8 cellular contexts compared by ENCODE assay signal in the genomic region with DNA sequence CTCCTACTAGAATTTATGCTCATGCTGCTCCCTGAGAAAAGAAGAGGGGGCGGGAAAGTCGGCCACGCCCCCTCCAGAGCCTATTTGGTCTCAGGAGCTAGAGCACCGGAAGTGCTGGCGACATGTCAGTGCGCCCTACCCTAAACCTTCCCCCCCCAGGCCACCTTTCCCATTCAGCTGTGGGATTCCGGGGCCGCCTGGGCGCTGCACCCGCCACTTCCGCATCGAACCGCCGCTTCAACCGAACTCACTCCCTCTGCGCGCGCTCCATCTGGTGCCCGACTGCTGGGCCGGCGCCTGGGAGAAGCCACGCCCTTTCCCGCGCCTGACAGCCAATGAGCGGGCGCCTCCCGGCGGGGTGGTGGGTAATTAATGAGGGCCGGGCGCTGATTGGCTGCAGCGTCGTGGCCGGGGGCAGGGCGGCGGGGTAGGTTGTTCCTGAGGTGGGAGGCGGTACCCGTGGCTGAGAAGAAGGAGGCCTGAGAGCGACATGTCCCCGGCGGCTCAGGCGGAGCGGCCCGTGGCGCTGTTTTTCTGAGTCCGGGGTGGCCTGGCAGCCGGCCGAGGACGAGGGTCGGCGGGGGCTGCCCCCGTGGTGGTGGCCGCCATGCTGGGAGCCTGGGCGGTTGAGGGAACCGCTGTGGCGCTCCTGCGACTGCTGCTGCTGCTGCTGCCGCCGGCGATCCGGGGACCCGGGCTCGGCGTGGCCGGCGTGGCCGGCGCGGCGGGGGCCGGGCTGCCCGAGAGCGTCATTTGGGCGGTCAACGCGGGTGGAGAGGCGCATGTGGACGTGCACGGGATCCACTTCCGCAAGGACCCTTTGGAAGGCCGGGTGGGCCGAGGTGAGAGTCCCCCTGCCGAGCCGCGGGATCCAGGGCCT. TPM values are rescaled to one million over a fixed set of nuclear protein-coding genes. Genes with fewer than 3 reads are reported as not detected.
A peak's percentile ranks its signal among the peaks of the same experiment; 100 is the strongest.
DNase-seq lines count a peak whose midpoint lies in the region; ATAC-seq and TF ChIP-seq lines count a peak whose summit lies in the region.

MLEC (plus strand) TSS at position 460 of the 880 bp plus-strand sequence; CDS start at position 608, 148 bp downstream.

- intact Hi-C loops in left cardiac atrium (cut with DNase I), result no loop called here

- peak within 1 kb of the TSS; percentile 95 for H3K4me3 Mint-ChIP-seq in T-helper 1 cell treated with Interleukin-12 subunit alpha and Interleukin-12 subunit beta and Interleukin-4 antibody, amounts not matched to agents 30 μg/mL and 1 μg/mL, for 36 hours
- peak within 1 kb of the TSS; percentile 95 for H3K4me3 Mint-ChIP-seq in progenitor cell of endocrine pancreas (ENCODE audit: low read depth)

- no peaks in the 10 kb centered on the region for H3K27me3 Mint-ChIP-seq in T-helper 1 cell treated with Interleukin-12 subunit alpha and Interleukin-12 subunit beta and Interleukin-4 antibody, amounts not matched to agents 30 μg/mL and 1 μg/mL, for 36 hours (ENCODE audit: low read depth)
- no peaks in the 10 kb centered on the region for H3K27me3 Mint-ChIP-seq in progenitor cell of endocrine pancreas

- H3K27ac Mint-ChIP-seq in T-helper 1 cell treated with Interleukin-12 subunit alpha and Interleukin-12 subunit beta and Interleukin-4 antibody, amounts not matched to agents 30 μg/mL and 1 μg/mL, for 36 hours, result peak within 1 kb of the TSS; percentile 93
- peak within 1 kb of the TSS; percentile 97 for H3K27ac Mint-ChIP-seq in progenitor cell of endocrine pancreas

- ATAC-seq in HG02884 (IDR thresholded peaks at IDR 0.05; ENCODE audit: unreplicated experiment) (peak; percentile 58), left cardiac atrium (peak; percentile 93 to 96)

- peak; percentile 69 for TF ChIP-seq CTCF in GM13977 (IDR thresholded peaks at IDR 0.05; ENCODE audit: extremely low read depth, insufficient read depth, missing control alignments)
- TF ChIP-seq CTCF in progenitor cell of endocrine pancreas (IDR thresholded peaks at IDR 0.05; ENCODE audit: unreplicated experiment), result no peak

- H3K4me1 Mint-ChIP-seq in T-helper 1 cell treated with Interleukin-12 subunit alpha and Interleukin-12 subunit beta and Interleukin-4 antibody, amounts not matched to agents 30 μg/mL and 1 μg/mL, for 36 hours (ENCODE audit: low read depth), result peaks cover 41% of the 10 kb centered on the region
- H3K4me1 Mint-ChIP-seq in progenitor cell of endocrine pancreas (ENCODE audit: low read depth), result peaks cover 35% of the 10 kb centered on the region

- H3K9me3 Mint-ChIP-seq in T-helper 1 cell treated with Interleukin-12 subunit alpha and Interleukin-12 subunit beta and Interleukin-4 antibody, amounts not matched to agents 30 μg/mL and 1 μg/mL, for 36 hours, result no peaks in the 10 kb centered on the region
- no peaks in the 10 kb centered on the region for H3K9me3 Mint-ChIP-seq in progenitor cell of endocrine pancreas (ENCODE audit: low read depth)

- in situ Hi-C loops in GM13977 (cut with MboI; ENCODE audit: low pct_unique_long_range_greater_than_20kb, low sequenced_read_pairs, unreplicated experiment), result no loop called here

- DNase-seq in GM13977 (ENCODE audit: low spot score) (peak; percentile 99), NCI-H1694 (lab: John Stamatoyannopoulos, UW) (peak; percentile 97), amniotic stem cell (lab: John Stamatoyannopoulos, UW) (peak; percentile 92), left cardiac atrium (peak; percentile 99), progenitor cell of endocrine pancreas (ENCODE audit: low spot score, unreplicated experiment) (peak; percentile 94), ureter (ENCODE audit: low spot score) (peak; percentile 99)

- peaks cover 6% of the 10 kb centered on the region for H3K36me3 Mint-ChIP-seq in T-helper 1 cell treated with Interleukin-12 subunit alpha and Interleukin-12 subunit beta and Interleukin-4 antibody, amounts not matched to agents 30 μg/mL and 1 μg/mL, for 36 hours (ENCODE audit: low read depth)
- no peaks in the 10 kb centered on the region for H3K36me3 Mint-ChIP-seq in progenitor cell of endocrine pancreas (ENCODE audit: insufficient read depth)

RNA-seq across cellular contexts. Expression of gene MLEC, which starts in this region (rescaled TPM):
- total RNA-seq in left cardiac atrium, result 100 to 1,000 TPM; 166 to 173 TPM
- total RNA-seq in progenitor cell of endocrine pancreas, result 174 and 187 TPM in 2 replicates
- total RNA-seq in ureter, result 150 TPM

Comparison
In these comparisons a context has a peak if more than half of its experiments do, and no peak if none do; other contexts are left out.
1. Peak in every context shown above with its lines: DNase-seq and ATAC-seq.